Comparison of ENCODE assay signal across 24 cellular contexts in genomic region chr2:101684313-101684712, GRCh38.
"Had no signal": no experiment of that assay in that cellular context is flagged by ENCODE, and none has a peak within 500 bp of the region (broad histone marks: within the 10 kb centered on the region; RNA-seq: fewer than 3 reads in every experiment).

No MANE protein-coding gene starts in this region.

- H3K36me3 Mint-ChIP-seq: immature natural killer cell had no signal

- H3K36me3 ChIP-seq: esophagus muscularis mucosa, gastroesophageal sphincter, heart left ventricle, left ventricle myocardium inferior, lower lobe of right lung had no signal

- H3K27ac Mint-ChIP-seq: immature natural killer cell had no signal

- H3K4me1 ChIP-seq: esophagus muscularis mucosa, foreskin keratinocyte, gastroesophageal sphincter, heart left ventricle, left ventricle myocardium inferior, lower lobe of right lung had no signal

- H3K79me2 ChIP-seq: hepatocyte had no signal

- H2AFZ ChIP-seq: hepatocyte had no signal

- H3K4me3 ChIP-seq: coronary artery, dorsolateral prefrontal cortex, esophagus muscularis mucosa, gastroesophageal sphincter, heart left ventricle, hepatocyte, left ventricle myocardium inferior, lower lobe of right lung had no signal

- H3K9me3 Mint-ChIP-seq: immature natural killer cell had no signal

- H3K4me1 Mint-ChIP-seq: immature natural killer cell had no signal

- H3K27me3 ChIP-seq: dorsolateral prefrontal cortex, esophagus muscularis mucosa, foreskin keratinocyte, gastroesophageal sphincter, heart left ventricle, hepatocyte had no signal

- ATAC-seq: foreskin keratinocyte, gastroesophageal sphincter, heart left ventricle, left colon, left lobe of liver, lower lobe of right lung had no signal

- H3K4me3 Mint-ChIP-seq: immature natural killer cell had no signal

- DNase-seq: dermis blood vessel endothelial cell; dorsolateral prefrontal cortex; effector CD4-positive, alpha-beta T cell; effector memory CD4-positive, alpha-beta T cell; foreskin keratinocyte; heart left ventricle; hypothalamus; immature natural killer cell; islet precursor cell; kidney; kidney glomerular epithelial cell; left colon; left ventricle myocardium inferior; lower lobe of right lung; mesendoderm; midbrain had no signal

- FAIRE-seq: colon, endothelial cell of umbilical vein, frontal cortex, kidney had no signal

- H3K9me3 ChIP-seq: esophagus muscularis mucosa, gastroesophageal sphincter, heart left ventricle, left ventricle myocardium inferior, lower lobe of right lung had no signal

- H3K4me2 ChIP-seq: hepatocyte had no signal

- H3K27ac ChIP-seq: coronary artery, dorsolateral prefrontal cortex, esophagus muscularis mucosa, foreskin keratinocyte, gastroesophageal sphincter, heart left ventricle, hepatocyte, left ventricle myocardium inferior, lower lobe of right lung had no signal
